In genomic region chr10:12572281-12572680, GRCh38 we compare ENCODE assay signal across 13 cellular contexts.
A peak's percentile ranks its signal among the peaks of the same experiment; 100 is the strongest.
DNase-seq lines count a peak whose midpoint lies in the region; ATAC-seq and TF ChIP-seq lines count a peak whose summit lies in the region.
"Had no signal": no experiment of that assay in that cellular context is flagged by ENCODE, and none has a peak within 500 bp of the region (broad histone marks: within the 10 kb centered on the region; RNA-seq: fewer than 3 reads in every experiment).

No MANE protein-coding gene starts in this region.

- TF ChIP-seq CTCF in nephron progenitor cell (IDR thresholded peaks at IDR 0.05), result no peak

- no peaks in the 10 kb centered on the region for H3K9me3 Mint-ChIP-seq in activated naive CD4-positive, alpha-beta T cell treated with anti-CD3 and anti-CD28 coated beads, Interleukin-2, amount 50 U/mL, for 24 hours
- H3K9me3 Mint-ChIP-seq in activated naive CD4-positive, alpha-beta T cell treated with anti-CD3 and anti-CD28 coated beads for 36 hours, result peaks cover 6% of the 10 kb centered on the region
- H3K9me3 Mint-ChIP-seq in memory B cell (no peaks in the 10 kb centered on the region), nephron progenitor cell (peaks cover 36% of the 10 kb centered on the region)

- no peak for DNase-seq in activated naive CD4-positive, alpha-beta T cell treated with anti-CD3 and anti-CD28 coated beads for 36 hours
- no peak for DNase-seq in memory B cell (ENCODE audit: low spot score in 2 of 2)
- DNase-seq in nephron progenitor cell, result no peak
- no peak for DNase-seq in NK-92 (lab: John Stamatoyannopoulos, UW; ENCODE audit: unreplicated experiment)
- DNase-seq: 8988T; Calu3; CD8-positive, alpha-beta T cell; DMS79 treated with DMSO at 0.1 percent for 48 hours; GF-D8; HCEC 1CT had no signal

- peaks cover 13% of the 10 kb centered on the region for H3K36me3 Mint-ChIP-seq in activated naive CD4-positive, alpha-beta T cell treated with anti-CD3 and anti-CD28 coated beads, Interleukin-2, amount 50 U/mL, for 24 hours
- peaks cover 5% of the 10 kb centered on the region for H3K36me3 Mint-ChIP-seq in activated naive CD4-positive, alpha-beta T cell treated with anti-CD3 and anti-CD28 coated beads for 36 hours (ENCODE audit: low read depth)
- peaks cover 37% of the 10 kb centered on the region for H3K36me3 Mint-ChIP-seq in memory B cell
- no peaks in the 10 kb centered on the region for H3K36me3 Mint-ChIP-seq in nephron progenitor cell (ENCODE audit: low read depth)

- H3K27ac Mint-ChIP-seq in activated naive CD4-positive, alpha-beta T cell treated with anti-CD3 and anti-CD28 coated beads, Interleukin-2, amount 50 U/mL, for 24 hours, result peak overlapping the region; percentile 77
- no peak overlapping the region for H3K27ac Mint-ChIP-seq in activated naive CD4-positive, alpha-beta T cell treated with anti-CD3 and anti-CD28 coated beads for 36 hours
- H3K27ac Mint-ChIP-seq in memory B cell (peak overlapping the region; percentile 51), nephron progenitor cell (peak overlapping the region; percentile 11)
- H3K27ac Mint-ChIP-seq: CD8-positive, alpha-beta T cell had no signal

- ATAC-seq in memory B cell (ENCODE audit: low read depth) (no peak), HG02571 (IDR thresholded peaks at IDR 0.05; ENCODE audit: unreplicated experiment) (no peak), GM21723 (IDR thresholded peaks at IDR 0.05; ENCODE audit: unreplicated experiment) (no peak)
- ATAC-seq: CD8-positive, alpha-beta T cell had no signal

- CTCF ChIA-PET in activated naive CD4-positive, alpha-beta T cell treated with anti-CD3 and anti-CD28 coated beads for 36 hours (lab: Charles Lee), result interaction anchor here (1.0 kb wide), 1 partner anchor 308 kb away, joined by 3 read pairs; no protein-coding TSS in a partner anchor

- intact Hi-C loops in activated naive CD4-positive, alpha-beta T cell treated with anti-CD3 and anti-CD28 coated beads for 36 hours (cut with micrococcal nuclease), result no loop called here

- peaks cover 19% of the 10 kb centered on the region for H3K4me1 Mint-ChIP-seq in activated naive CD4-positive, alpha-beta T cell treated with anti-CD3 and anti-CD28 coated beads, Interleukin-2, amount 50 U/mL, for 24 hours
- H3K4me1 Mint-ChIP-seq in activated naive CD4-positive, alpha-beta T cell treated with anti-CD3 and anti-CD28 coated beads for 36 hours (ENCODE audit: low read depth), result peaks cover 7% of the 10 kb centered on the region
- H3K4me1 Mint-ChIP-seq in memory B cell (peaks cover 25% of the 10 kb centered on the region), nephron progenitor cell (no peaks in the 10 kb centered on the region)

- H3K4me3 Mint-ChIP-seq in activated naive CD4-positive, alpha-beta T cell treated with anti-CD3 and anti-CD28 coated beads, Interleukin-2, amount 50 U/mL, for 24 hours, result no peak overlapping the region
- no peak overlapping the region for H3K4me3 Mint-ChIP-seq in activated naive CD4-positive, alpha-beta T cell treated with anti-CD3 and anti-CD28 coated beads for 36 hours
- H3K4me3 Mint-ChIP-seq in memory B cell, result no peak overlapping the region
- H3K4me3 Mint-ChIP-seq in nephron progenitor cell, result no peak overlapping the region
- H3K4me3 Mint-ChIP-seq: CD8-positive, alpha-beta T cell had no signal

- H3K27me3 Mint-ChIP-seq in activated naive CD4-positive, alpha-beta T cell treated with anti-CD3 and anti-CD28 coated beads, Interleukin-2, amount 50 U/mL, for 24 hours, result no peaks in the 10 kb centered on the region
- H3K27me3 Mint-ChIP-seq in activated naive CD4-positive, alpha-beta T cell treated with anti-CD3 and anti-CD28 coated beads for 36 hours (ENCODE audit: low read depth), result no peaks in the 10 kb centered on the region
- no peaks in the 10 kb centered on the region for H3K27me3 Mint-ChIP-seq in memory B cell
- peaks cover 14% of the 10 kb centered on the region for H3K27me3 Mint-ChIP-seq in nephron progenitor cell (ENCODE audit: low read depth, poor library complexity)
